30 cellular contexts compared by ENCODE assay signal in genomic region chr10:54284526-54285193, GRCh38.
DNase-seq lines count a peak whose midpoint lies in the region; ATAC-seq and TF ChIP-seq lines count a peak whose summit lies in the region.
"Had no signal": no experiment of that assay in that cellular context is flagged by ENCODE, and none has a peak within 500 bp of the region (broad histone marks: within the 10 kb centered on the region; RNA-seq: fewer than 3 reads in every experiment).

No MANE protein-coding gene starts in this region.

- no peak for TF ChIP-seq CTCF in mammary epithelial cell (conservative IDR thresholded peaks at IDR 0.05 in 1 of 2, IDR thresholded peaks at IDR 0.05 in 1 of 2; ENCODE audit: extremely low read depth in 1 of 2, insufficient read depth in 1 of 2, low read depth in 1 of 2, low read length in 2 of 2)
- no peak for TF ChIP-seq CTCF in breast epithelium (IDR thresholded peaks at IDR 0.05)
- TF ChIP-seq CTCF in epithelial cell of proximal tubule (conservative IDR thresholded peaks at IDR 0.05; ENCODE audit: low read depth, low read length): no peak
- TF ChIP-seq CTCF in smooth muscle cell (IDR thresholded peaks at IDR 0.05; ENCODE audit: borderline replicate concordance, insufficient read depth, poor library complexity, severe bottlenecking): no peak

- DNase-seq in mammary epithelial cell (peak; percentile 19), breast epithelium (ENCODE audit: low spot score in 2 of 2) (no peak), SW480 (ENCODE audit: low spot score) (peak; percentile 73), epithelial cell of proximal tubule (ENCODE audit: low read depth) (peak; percentile 15), smooth muscle cell (lab: John Stamatoyannopoulos, UW; ENCODE audit: unreplicated experiment) (no peak), NCI-H345 treated with DMSO at 0.1 percent for 48 hours (lab: John Stamatoyannopoulos, UW; ENCODE audit: unreplicated experiment) (no peak), aorta (no peak)
- DNase-seq in activated CD8-positive, alpha-beta memory T cell treated with anti-CD3 and anti-CD28 coated beads, Interleukin-2, amount 50 U/mL, for 48 hours: no peak
- DNase-seq: activated B cell treated with CpG ODN at 0.5 μM for 24 hours; activated CD4-positive, alpha-beta T cell treated with anti-CD3 and anti-CD28 coated beads, Interleukin-2, amount 50 U/mL, for 4 hours; activated CD8-positive, alpha-beta memory T cell treated with anti-CD3 and anti-CD28 coated beads, Interleukin-2, amount 50 U/mL, for 4 hours; activated naive CD8-positive, alpha-beta T cell treated with anti-CD3 and anti-CD28 coated beads, Interleukin-2, amount 10 ng/mL, durations not matched to agents 7 days and 5 days; CD4-positive, CD25-positive, alpha-beta regulatory T cell; DMS153; effector CD4-positive, alpha-beta T cell; gastrocnemius medialis; HFFc6; hypothalamus; islet precursor cell; Kasumi-1; lower lobe of right lung; NCI-H1048; NCI-H187 treated with DMSO at 0.1 percent for 48 hours; NCI-H69; psoas muscle; stimulated activated CD4-positive, alpha-beta T cell treated with anti-CD3 and anti-CD28 coated beads, Interleukin-1b, Interleukin-23, amount 100 ng/mL, for 48 hours; T-helper 9 cell; upper lobe of right lung had no signal

- in situ Hi-C loops in mammary epithelial cell (cut with MboI; ENCODE audit: low sequenced_read_pairs in 2 of 2): no loop called here

- WGBS in mammary epithelial cell (ENCODE audit: low coverage, missing lambda C conversion rate): 77% methylated on average over 2 of the region's 2 CpGs
- WGBS in smooth muscle cell (ENCODE audit: low lambda C conversion rate): 75% methylated on average over 2 of the region's 2 CpGs
- 83 to 84% methylated on average over 2 of the region's 2 CpGs for WGBS in aorta, 2 donors

- BruUV-seq in mammary epithelial cell (replicated peaks; lab: Mats Ljungman, UMichigan): no TSS peak

- no peaks in the 10 kb centered on the region for H3F3A ChIP-seq in smooth muscle cell (ENCODE audit: low read depth)

- no peaks in the 10 kb centered on the region for H3K36me3 ChIP-seq in mammary epithelial cell (ENCODE audit: insufficient read depth, low read length)
- H3K36me3 ChIP-seq in breast epithelium: no peaks in the 10 kb centered on the region
- no peaks in the 10 kb centered on the region for H3K36me3 ChIP-seq in smooth muscle cell (ENCODE audit: low read depth)
- no peaks in the 10 kb centered on the region for H3K36me3 ChIP-seq in aorta (ENCODE audit: control insufficient read depth in 1 of 2, insufficient read depth in 2 of 2, low read length in 1 of 2)
- H3K36me3 ChIP-seq: gastrocnemius medialis, lower lobe of right lung, upper lobe of right lung had no signal

- H2AFZ ChIP-seq in mammary epithelial cell (ENCODE audit: low read depth, low read length) (no peak overlapping the region), smooth muscle cell (ENCODE audit: low read depth) (no peak overlapping the region)

- H3K79me2 ChIP-seq in mammary epithelial cell (ENCODE audit: insufficient read depth, low read length) (no peaks in the 10 kb centered on the region), smooth muscle cell (ENCODE audit: low read depth) (no peaks in the 10 kb centered on the region)

- H3K27me3 ChIP-seq in mammary epithelial cell (ENCODE audit: insufficient read depth, low read length) (no peaks in the 10 kb centered on the region), breast epithelium (no peaks in the 10 kb centered on the region), smooth muscle cell (ENCODE audit: low read depth) (no peaks in the 10 kb centered on the region), aorta (ENCODE audit: control insufficient read depth in 1 of 2, insufficient read depth in 2 of 2, low read length in 1 of 2) (no peaks in the 10 kb centered on the region)
- H3K27me3 ChIP-seq: gastrocnemius medialis, upper lobe of right lung had no signal

- no peak for ATAC-seq in aorta (ENCODE audit: low FRiP score)
- ATAC-seq: gastrocnemius medialis, lower lobe of right lung, psoas muscle, upper lobe of right lung had no signal

- H4K20me1 ChIP-seq in mammary epithelial cell (ENCODE audit: insufficient read depth, low read length) (no peaks in the 10 kb centered on the region), smooth muscle cell (ENCODE audit: low read depth) (no peaks in the 10 kb centered on the region)

- no peaks in the 10 kb centered on the region for H3K4me1 ChIP-seq in mammary epithelial cell (ENCODE audit: insufficient read depth, low read length)
- no peaks in the 10 kb centered on the region for H3K4me1 ChIP-seq in breast epithelium
- no peaks in the 10 kb centered on the region for H3K4me1 ChIP-seq in smooth muscle cell (ENCODE audit: low read depth)
- H3K4me1 ChIP-seq in aorta (ENCODE audit: control insufficient read depth in 1 of 2, insufficient read depth in 2 of 2, low read length in 2 of 2): no peaks in the 10 kb centered on the region
- H3K4me1 ChIP-seq: gastrocnemius medialis, lower lobe of right lung, psoas muscle, upper lobe of right lung had no signal

- H3K4me2 ChIP-seq in mammary epithelial cell (ENCODE audit: insufficient read depth, low read depth, low read length): no peak overlapping the region
- peak overlapping the region; percentile 50 for H3K4me2 ChIP-seq in smooth muscle cell

- no peaks in the 10 kb centered on the region for H3K9me3 ChIP-seq in mammary epithelial cell (replicated peaks; ENCODE audit: insufficient read depth, low read length)
- no peaks in the 10 kb centered on the region for H3K9me3 ChIP-seq in breast epithelium
- no peaks in the 10 kb centered on the region for H3K9me3 ChIP-seq in smooth muscle cell (replicated peaks; ENCODE audit: low read depth)
- no peaks in the 10 kb centered on the region for H3K9me3 ChIP-seq in aorta (ENCODE audit: control insufficient read depth, low read length)
- H3K9me3 ChIP-seq: gastrocnemius medialis, lower lobe of right lung, psoas muscle, upper lobe of right lung had no signal

- TF ChIP-seq POLR2A in breast epithelium (IDR thresholded peaks at IDR 0.05): no peak

- H3K9ac ChIP-seq in mammary epithelial cell (ENCODE audit: insufficient read depth, low read length) (no peak overlapping the region), smooth muscle cell (ENCODE audit: low read depth) (no peak overlapping the region)

- H3K4me3 ChIP-seq in mammary epithelial cell (replicated peaks in 1 of 3; ENCODE audit: insufficient read depth in 1 of 3, low read depth in 2 of 3, low read length in 3 of 3) (no peak overlapping the region), breast epithelium (no peak overlapping the region), epithelial cell of proximal tubule (ENCODE audit: low read depth, low read length) (no peak overlapping the region), smooth muscle cell (no peak overlapping the region), aorta (ENCODE audit: low read length in 2 of 2) (no peak overlapping the region)
- H3K4me3 ChIP-seq: gastrocnemius medialis, lower lobe of right lung, psoas muscle, skin epidermis, upper lobe of right lung had no signal

- dilution Hi-C loops in mammary epithelial cell (cut with HindIII; ENCODE audit: low sequenced_read_pairs): no loop called here

- intact Hi-C loops in mammary epithelial cell (cut with micrococcal nuclease): no loop called here
- intact Hi-C loops in breast epithelium (cut with DNase I; ENCODE audit: low total_unique reads): no loop called here
- intact Hi-C loops in aorta (cut with DNase I): no loop called here

- CTCF ChIA-PET in mammary epithelial cell (lab: Charles Lee; ENCODE audit: low non-redundant PET): no interaction called here

- no peak overlapping the region for H3K27ac ChIP-seq in mammary epithelial cell (ENCODE audit: insufficient read depth, low read depth, low read length)
- no peak overlapping the region for H3K27ac ChIP-seq in breast epithelium
- H3K27ac ChIP-seq in smooth muscle cell (ENCODE audit: low read depth): no peak overlapping the region
- H3K27ac ChIP-seq in aorta (ENCODE audit: low read depth in 1 of 2, low read length in 2 of 2): no peak overlapping the region
- H3K27ac ChIP-seq: 22Rv1, gastrocnemius medialis, lower lobe of right lung, psoas muscle, skin epidermis, upper lobe of right lung had no signal

Comparison
In these comparisons a context has a peak if more than half of its experiments do, and no peak if none do; other contexts are left out.
1. DNase-seq: peak in mammary epithelial cell (single experiment), SW480 (single experiment) and epithelial cell of proximal tubule (single experiment); none in breast epithelium (0 of 2), smooth muscle cell (single experiment), NCI-H345 treated with DMSO at 0.1 percent for 48 hours (single experiment), aorta (0 of 2) and activated CD8-positive, alpha-beta memory T cell treated with anti-CD3 and anti-CD28 coated beads, Interleukin-2, amount 50 U/mL, for 48 hours (single experiment).